ENCODE assay signal across 24 cellular contexts in genomic region chr2:19850056-19850455, GRCh38. TPM values are rescaled to one million over a fixed set of nuclear protein-coding genes. Genes with fewer than 3 reads are reported as not detected.
"Had no signal": no experiment of that assay in that cellular context is flagged by ENCODE, and none has a peak within 500 bp of the region (broad histone marks: within the 10 kb centered on the region; RNA-seq: fewer than 3 reads in every experiment).

No MANE protein-coding gene starts in this region.

- H3K27me3 ChIP-seq: ascending aorta, body of pancreas, Peyer's patch had no signal

- H3K9me3 ChIP-seq: ascending aorta, body of pancreas, Peyer's patch had no signal

- H3K4me3 ChIP-seq: ascending aorta, body of pancreas, Peyer's patch had no signal

- H3K4me1 ChIP-seq: body of pancreas, Peyer's patch had no signal

- DNase-seq: activated B cell treated with CpG ODN at 0.5 μM for 24 hours; activated CD4-positive, alpha-beta memory T cell treated with anti-CD3 and anti-CD28 coated beads for 36 hours; activated CD4-positive, alpha-beta T cell treated with anti-CD3 and anti-CD28 coated beads for 1 hour; activated CD4-positive, alpha-beta T cell treated with anti-CD3 and anti-CD28 coated beads, Interleukin-2, amount 10 ng/mL, durations not matched to agents 24 days and 14 days; activated effector memory CD4-positive, alpha-beta T cell treated with Interleukin-2 at 50 U/mL for 16 hours; activated naive CD4-positive, alpha-beta T cell; activated T-cell treated with anti-CD3 and anti-CD28 coated beads, Interleukin-2, amount 50 U/mL, for 24 hours; amniotic stem cell; body of pancreas; IMR-90; KBM-7; NCI-H1092; NCI-H1417; NCI-H1930; NCI-H2171; NCI-H2227 treated with DMSO at 0.1 percent for 48 hours; NCI-H526 treated with DMSO at 0.1 percent for 48 hours; NCI-H82; OCI-M1; Peyer's patch; SIG-M5; T-helper 17 cell; T-helper 9 cell had no signal

- H3K36me3 ChIP-seq: ascending aorta, Peyer's patch had no signal

- H3K27ac ChIP-seq: body of pancreas, Peyer's patch had no signal

- ATAC-seq: body of pancreas, T-helper 17 cell had no signal

RNA-seq across cellular contexts. Expression of gene TTC32, which starts 51.7 kb away (rescaled TPM):
- total RNA-seq: ascending aorta had no signal
